ENCODE assay signal across 8 cellular contexts in genomic region chr16:3400779-3401688, GRCh38. TPM values are rescaled to one million over a fixed set of nuclear protein-coding genes. Genes with fewer than 3 reads are reported as not detected.
A peak's percentile ranks its signal among the peaks of the same experiment; 100 is the strongest.
DNase-seq lines count a peak whose midpoint lies in the region; FAIRE-seq and TF ChIP-seq lines count a peak whose summit lies in the region.

TSS of gene ZNF174 (plus strand) at chr16:3401215. CDS start at chr16:3402005, 790 bp downstream.
TSS of gene ZSCAN32 (minus strand) at chr16:3401004. CDS start at chr16:3397557, 3,447 bp downstream.

- H3K36me3 ChIP-seq in HAP-1 (replicated peaks) (peaks cover 41% of the 10 kb centered on the region), MM.1S (replicated peaks; ENCODE audit: insufficient read depth, low read length) (peaks cover 19% of the 10 kb centered on the region), neural progenitor cell (peaks cover 25% of the 10 kb centered on the region)

- FAIRE-seq in G401.6 (lab: Jason Lieb, UNC) = peak; percentile 96

- no peaks in the 10 kb centered on the region for H3K9me2 ChIP-seq in MM.1S (replicated peaks; ENCODE audit: insufficient read depth, low read length)

- peak; percentile 97 to 99 for DNase-seq in HAP-1 (ENCODE audit: low spot score in 2 of 2)
- peak; percentile 99 for DNase-seq in MM.1S
- peak; percentile 84 for DNase-seq in SIG-M5 (lab: John Stamatoyannopoulos, UW)
- peak; percentile 92 for DNase-seq in activated gamma-delta T cell (lab: John Stamatoyannopoulos, UW)
- DNase-seq in foreskin fibroblast = peak; percentile 99 to 100
- DNase-seq in neural progenitor cell (ENCODE audit: low spot score) = peak; percentile 99
- peak; percentile 98 for DNase-seq in stromal cell of bone marrow (ENCODE audit: low read depth)

- H3K4me3 Mint-ChIP-seq in neural progenitor cell = peak within 1 kb of the TSS; percentile 95

- H3K27ac ChIP-seq in MM.1S (ENCODE audit: low read length) (peak within 1 kb of the TSS; percentile 69), neural progenitor cell (no peak within 1 kb of the TSS)

- TF ChIP-seq CTCF in MM.1S (IDR thresholded peaks at IDR 0.05; ENCODE audit: low read length) (no peak), foreskin fibroblast (IDR thresholded peaks at IDR 0.05; ENCODE audit: low read depth, low read length) (no peak), neural progenitor cell (IDR thresholded peaks at IDR 0.05) (no peak)

- H3K9ac ChIP-seq in MM.1S (ENCODE audit: low read length) (peak within 1 kb of the TSS; percentile 80), neural progenitor cell (peak within 1 kb of the TSS; percentile 53)

- in situ Hi-C loops in HAP-1 (cut with MboI; ENCODE audit: low sequenced_read_pairs) = no loop called here

- H3K4me3 ChIP-seq in HAP-1 (peak within 1 kb of the TSS; percentile 79), MM.1S (ENCODE audit: low read length) (peak within 1 kb of the TSS; percentile 96), foreskin fibroblast (ENCODE audit: low read depth in 1 of 2, low read length in 2 of 2) (peak within 1 kb of the TSS; percentile 92 to 94), neural progenitor cell (peak within 1 kb of the TSS; percentile 91)

- peak within 1 kb of the TSS; percentile 85 for H3K4me2 ChIP-seq in MM.1S (ENCODE audit: low read depth, low read length)
- H3K4me2 ChIP-seq in neural progenitor cell = peak within 1 kb of the TSS; percentile 86

- peaks cover 7% of the 10 kb centered on the region for H3K27me3 Mint-ChIP-seq in neural progenitor cell (ENCODE audit: insufficient read depth, low read depth)

- no peaks in the 10 kb centered on the region for H4K20me1 ChIP-seq in MM.1S (ENCODE audit: insufficient read depth, low read length)
- no peaks in the 10 kb centered on the region for H4K20me1 ChIP-seq in neural progenitor cell (ENCODE audit: low read depth)

- H2AFZ ChIP-seq in MM.1S (ENCODE audit: low read length) (peak within 1 kb of the TSS; percentile 95), neural progenitor cell (replicated peaks) (peak within 1 kb of the TSS; percentile 71)

- H3K36me3 Mint-ChIP-seq in neural progenitor cell = peaks cover 61% of the 10 kb centered on the region

- peaks cover 47% of the 10 kb centered on the region for H3K9me3 Mint-ChIP-seq in neural progenitor cell

- H3F3A ChIP-seq in MM.1S (ENCODE audit: insufficient read depth, low read length) (peaks cover 8% of the 10 kb centered on the region; the same call in 1 of the 2 replicates), neural progenitor cell (ENCODE audit: low read depth) (peaks cover 17% of the 10 kb centered on the region)

- H3K4me1 ChIP-seq in HAP-1 (peaks cover 4% of the 10 kb centered on the region), MM.1S (ENCODE audit: low read length) (peaks cover 6% of the 10 kb centered on the region; the same call in 1 of the 2 replicates), neural progenitor cell (no peaks in the 10 kb centered on the region)

- H3K79me2 ChIP-seq in MM.1S (ENCODE audit: low read length) (peaks cover 28% of the 10 kb centered on the region), neural progenitor cell (ENCODE audit: low read depth) (peaks cover 42% of the 10 kb centered on the region)

- H3K27me3 ChIP-seq in HAP-1 (ENCODE audit: low read depth) (no peaks in the 10 kb centered on the region), MM.1S (replicated peaks; ENCODE audit: insufficient read depth, low read length) (no peaks in the 10 kb centered on the region), neural progenitor cell (no peaks in the 10 kb centered on the region)

- peaks cover 11% of the 10 kb centered on the region for H3K4me1 Mint-ChIP-seq in neural progenitor cell

- H3K9me3 ChIP-seq in HAP-1 (peaks cover 7% of the 10 kb centered on the region), MM.1S (replicated peaks; ENCODE audit: insufficient read depth, low read length) (no peaks in the 10 kb centered on the region), neural progenitor cell (ENCODE audit: low read depth) (peaks cover under 1% of the 10 kb centered on the region)

- peak within 1 kb of the TSS; percentile 90 for H3K27ac Mint-ChIP-seq in neural progenitor cell

RNA-seq across cellular contexts. Expression of gene ZNF174, which starts in this region (rescaled TPM):
- total RNA-seq in neural progenitor cell (ENCODE audit: low replicate concordance) = 9.9 and 17.8 TPM in 2 replicates

RNA-seq across cellular contexts. Expression of gene ZSCAN32, which starts in this region (rescaled TPM):
- total RNA-seq in neural progenitor cell (ENCODE audit: low replicate concordance) = 15.8 and 19.3 TPM in 2 replicates
